In the genomic region with DNA sequence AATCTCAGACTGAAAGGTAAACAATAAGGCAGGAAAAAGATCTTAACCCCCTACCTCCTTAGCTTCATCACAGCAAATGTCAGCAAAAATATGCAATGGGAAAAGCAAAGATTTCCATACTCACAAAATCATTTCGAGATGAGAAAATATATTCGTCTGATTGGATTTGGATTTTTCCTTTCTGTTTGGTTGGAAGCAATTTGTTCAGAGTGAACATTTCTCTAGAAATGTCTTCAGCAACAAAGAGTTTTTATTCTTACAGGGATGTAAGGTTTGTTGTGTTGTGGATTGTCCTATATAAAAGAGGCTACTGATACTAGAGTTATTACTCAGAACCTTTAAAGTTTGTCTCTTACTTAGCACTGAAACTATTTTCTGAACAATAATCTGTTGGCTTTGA, we compare ENCODE assay signal across 17 cellular contexts. TPM values are rescaled to one million over a fixed set of nuclear protein-coding genes. Genes with fewer than 3 reads are reported as not detected.
DNase-seq lines count a peak whose midpoint lies in the region; ATAC-seq and TF ChIP-seq lines count a peak whose summit lies in the region.
"Had no signal": no experiment of that assay in that cellular context is flagged by ENCODE, and none has a peak within 500 bp of the region (broad histone marks: within the 10 kb centered on the region; RNA-seq: fewer than 3 reads in every experiment).

No MANE protein-coding gene starts in this region.

- H3K56ac ChIP-seq in mesendoderm (ENCODE audit: low read length): no peak overlapping the region

- no peak overlapping the region for H2BK120ac ChIP-seq in mesendoderm (ENCODE audit: low read depth, low read length)

- H3K27ac ChIP-seq in ascending aorta (peak overlapping the region; percentile 22 to 57), endodermal cell (ENCODE audit: low read depth, low read length) (no peak overlapping the region), neural progenitor cell (no peak overlapping the region), mesendoderm (ENCODE audit: low read depth, low read length) (no peak overlapping the region), upper lobe of right lung (no peak overlapping the region)
- H3K27ac ChIP-seq: A549, C4-2B had no signal

- H3K79me2 ChIP-seq in neural progenitor cell (ENCODE audit: low read depth): no peaks in the 10 kb centered on the region
- no peaks in the 10 kb centered on the region for H3K79me2 ChIP-seq in mesendoderm (ENCODE audit: control insufficient read depth, insufficient read depth, low read length)

- no peak overlapping the region for H2BK15ac ChIP-seq in mesendoderm (replicated peaks; ENCODE audit: low read depth)

- H3K4me2 ChIP-seq in neural progenitor cell (peak overlapping the region; percentile 46), mesendoderm (ENCODE audit: low read length) (no peak overlapping the region)
- H3K4me2 ChIP-seq: A549 had no signal

- H4K5ac ChIP-seq in mesendoderm (ENCODE audit: low read length): no peak overlapping the region

- H3K18ac ChIP-seq in mesendoderm (ENCODE audit: low read length): no peak overlapping the region

- no peaks in the 10 kb centered on the region for H4K20me1 ChIP-seq in neural progenitor cell (ENCODE audit: low read depth)

- 70 to 90% methylated on average over 2 of the region's 2 CpGs for WGBS in endodermal cell (ENCODE audit: insufficient coverage in 1 of 2, insufficient read length in 1 of 2), 2 experiments
- WGBS in mesendoderm (ENCODE audit: extremely low coverage, insufficient coverage, low lambda C conversion rate): no CpG with 5 or more reads among the region's 2 CpGs

- H3K9ac ChIP-seq in endodermal cell (ENCODE audit: extremely low read depth, low read length, poor library complexity, severe bottlenecking) (no peak overlapping the region), neural progenitor cell (no peak overlapping the region), mesendoderm (ENCODE audit: low read length) (no peak overlapping the region)

- H3K23ac ChIP-seq in mesendoderm (ENCODE audit: low read length): no peak overlapping the region

- no peak overlapping the region for H2BK5ac ChIP-seq in mesendoderm (ENCODE audit: low read length)

- no peaks in the 10 kb centered on the region for H3K4me1 ChIP-seq in ascending aorta
- peaks cover 5% of the 10 kb centered on the region for H3K4me1 ChIP-seq in endodermal cell (ENCODE audit: control insufficient read depth, insufficient read depth, low read length)
- peaks cover 12% of the 10 kb centered on the region for H3K4me1 ChIP-seq in neural progenitor cell
- no peaks in the 10 kb centered on the region for H3K4me1 ChIP-seq in mesendoderm (ENCODE audit: control insufficient read depth, low read depth, low read length)
- no peaks in the 10 kb centered on the region for H3K4me1 ChIP-seq in upper lobe of right lung
- H3K4me1 ChIP-seq: A549, BE2C, HAP-1 had no signal

- peaks cover 2% of the 10 kb centered on the region for H3K9me3 Mint-ChIP-seq in endodermal cell
- no peaks in the 10 kb centered on the region for H3K9me3 Mint-ChIP-seq in neural progenitor cell
- H3K9me3 Mint-ChIP-seq in stimulated activated memory B cell treated with anti-CD40 and anti-IgM and Interleukin-4, amounts not matched to agents 10 μg/mL and 1 μg/mL and 100 μg/mL, for 72 hours: no peaks in the 10 kb centered on the region

- no peaks in the 10 kb centered on the region for H3F3A ChIP-seq in neural progenitor cell (ENCODE audit: low read depth)

- H3K27ac Mint-ChIP-seq in endodermal cell (no peak overlapping the region), neural progenitor cell (no peak overlapping the region)
- H3K27ac Mint-ChIP-seq in stimulated activated memory B cell treated with anti-CD40 and anti-IgM and Interleukin-4, amounts not matched to agents 10 μg/mL and 1 μg/mL and 100 μg/mL, for 72 hours: no peak overlapping the region
- H3K27ac Mint-ChIP-seq: CD4-positive, alpha-beta memory T cell had no signal

- intact Hi-C loops in ascending aorta (cut with DNase I): no loop called here
- intact Hi-C loops in upper lobe of right lung (cut with DNase I): no loop called here

- H3K36me3 ChIP-seq in ascending aorta: no peaks in the 10 kb centered on the region
- no peaks in the 10 kb centered on the region for H3K36me3 ChIP-seq in endodermal cell (ENCODE audit: control insufficient read depth, insufficient read depth, low read length)
- no peaks in the 10 kb centered on the region for H3K36me3 ChIP-seq in neural progenitor cell
- H3K36me3 ChIP-seq in mesendoderm (ENCODE audit: control insufficient read depth, insufficient read depth, low read length): no peaks in the 10 kb centered on the region
- H3K36me3 ChIP-seq in upper lobe of right lung: no peaks in the 10 kb centered on the region
- H3K36me3 ChIP-seq: BE2C, HAP-1 had no signal

- no peak for ATAC-seq in stimulated activated memory B cell treated with anti-CD40 and anti-IgM and Interleukin-4, amounts not matched to agents 10 μg/mL and 1 μg/mL and 100 μg/mL, for 72 hours
- ATAC-seq in upper lobe of right lung: no peak
- ATAC-seq: A549, HepG2 had no signal

- TF ChIP-seq CTCF in ascending aorta (IDR thresholded peaks at IDR 0.05) (no peak), endodermal cell (conservative IDR thresholded peaks at IDR 0.05) (no peak), neural progenitor cell (IDR thresholded peaks at IDR 0.05) (no peak), upper lobe of right lung (IDR thresholded peaks at IDR 0.05) (no peak)

- H3K4me3 ChIP-seq in ascending aorta: peak overlapping the region in 1 of 2 donors; percentile 25
- H3K4me3 ChIP-seq in endodermal cell (ENCODE audit: low read length): peak overlapping the region; percentile 7
- H3K4me3 ChIP-seq in neural progenitor cell: no peak overlapping the region
- H3K4me3 ChIP-seq in mesendoderm (ENCODE audit: low read length): no peak overlapping the region
- no peak overlapping the region for H3K4me3 ChIP-seq in upper lobe of right lung
- H3K4me3 ChIP-seq: A549, HAP-1 had no signal

- H3K4me1 Mint-ChIP-seq in endodermal cell: peaks cover 13% of the 10 kb centered on the region
- H3K4me1 Mint-ChIP-seq in neural progenitor cell: peaks cover 16% of the 10 kb centered on the region
- H3K4me1 Mint-ChIP-seq in stimulated activated memory B cell treated with anti-CD40 and anti-IgM and Interleukin-4, amounts not matched to agents 10 μg/mL and 1 μg/mL and 100 μg/mL, for 72 hours: no peaks in the 10 kb centered on the region
- H3K4me1 Mint-ChIP-seq: CD4-positive, alpha-beta memory T cell had no signal

- H3K27me3 ChIP-seq in ascending aorta (no peaks in the 10 kb centered on the region), endodermal cell (ENCODE audit: control insufficient read depth, insufficient read depth, low read length, poor library complexity, severe bottlenecking) (no peaks in the 10 kb centered on the region), neural progenitor cell (peaks cover 8% of the 10 kb centered on the region), mesendoderm (ENCODE audit: insufficient read depth, low read length, poor library complexity) (no peaks in the 10 kb centered on the region), upper lobe of right lung (no peaks in the 10 kb centered on the region)
- H3K27me3 ChIP-seq: BE2C had no signal

- no peak overlapping the region for H3K4me3 Mint-ChIP-seq in endodermal cell
- no peak overlapping the region for H3K4me3 Mint-ChIP-seq in neural progenitor cell
- H3K4me3 Mint-ChIP-seq in stimulated activated memory B cell treated with anti-CD40 and anti-IgM and Interleukin-4, amounts not matched to agents 10 μg/mL and 1 μg/mL and 100 μg/mL, for 72 hours: no peak overlapping the region
- H3K4me3 Mint-ChIP-seq: CD4-positive, alpha-beta memory T cell had no signal

- H4K8ac ChIP-seq in mesendoderm (ENCODE audit: low read depth, low read length): no peak overlapping the region

- H3K9me3 ChIP-seq in ascending aorta (no peaks in the 10 kb centered on the region), endodermal cell (ENCODE audit: control insufficient read depth, low read length) (no peaks in the 10 kb centered on the region), neural progenitor cell (ENCODE audit: low read depth) (no peaks in the 10 kb centered on the region), upper lobe of right lung (no peaks in the 10 kb centered on the region)
- H3K9me3 ChIP-seq: A549, BE2C, HAP-1 had no signal

- DNase-seq in ascending aorta (ENCODE audit: low spot score in 2 of 2) (no peak), endodermal cell (no peak), neural progenitor cell (ENCODE audit: low spot score) (no peak), UCSD-AML1 (lab: John Stamatoyannopoulos, UW; ENCODE audit: unreplicated experiment) (no peak), mesendoderm (no peak), upper lobe of right lung (no peak)
- DNase-seq: BE2C; CD4-positive, alpha-beta memory T cell; DND-41; GDM1 had no signal

- no peak overlapping the region for H2AFZ ChIP-seq in neural progenitor cell (replicated peaks)

- H3K4ac ChIP-seq in mesendoderm (ENCODE audit: low read depth, low read length): no peak overlapping the region

- H3K36me3 Mint-ChIP-seq in endodermal cell (ENCODE audit: low read depth) (no peaks in the 10 kb centered on the region), neural progenitor cell (no peaks in the 10 kb centered on the region)
- no peaks in the 10 kb centered on the region for H3K36me3 Mint-ChIP-seq in stimulated activated memory B cell treated with anti-CD40 and anti-IgM and Interleukin-4, amounts not matched to agents 10 μg/mL and 1 μg/mL and 100 μg/mL, for 72 hours
- H3K36me3 Mint-ChIP-seq: CD4-positive, alpha-beta memory T cell had no signal

- H3K27me3 Mint-ChIP-seq in endodermal cell (ENCODE audit: insufficient read depth): peaks cover 10% of the 10 kb centered on the region
- H3K27me3 Mint-ChIP-seq in neural progenitor cell (ENCODE audit: insufficient read depth, low read depth): peaks cover 4% of the 10 kb centered on the region
- no peaks in the 10 kb centered on the region for H3K27me3 Mint-ChIP-seq in stimulated activated memory B cell treated with anti-CD40 and anti-IgM and Interleukin-4, amounts not matched to agents 10 μg/mL and 1 μg/mL and 100 μg/mL, for 72 hours
- H3K27me3 Mint-ChIP-seq: CD4-positive, alpha-beta memory T cell had no signal

- no peaks in the 10 kb centered on the region for H3K79me1 ChIP-seq in mesendoderm (ENCODE audit: low read length)

- H2AK5ac ChIP-seq in mesendoderm (ENCODE audit: low read length): no peak overlapping the region

RNA-seq across cellular contexts. Expression of gene GRIA2, which starts 23.8 kb away (rescaled TPM):
- 3.0 TPM for total RNA-seq in ascending aorta
- total RNA-seq in endodermal cell: not detected
- polyA plus RNA-seq in endodermal cell (2013, experiment 1 of 2): 5.2 TPM
- polyA plus RNA-seq in endodermal cell (2013, experiment 2 of 2): 3.7 TPM
- total RNA-seq in neural progenitor cell (ENCODE audit: low replicate concordance): 0.07 TPM in 1 of 2 replicates, not detected in the other
- not detected for polyA plus RNA-seq in mesendoderm (2013, experiment 1 of 2)
- polyA plus RNA-seq in mesendoderm (2013, experiment 2 of 2): 0.01 TPM
- not detected for total RNA-seq in upper lobe of right lung
- total RNA-seq: CD4-positive, alpha-beta memory T cell; H1; HepG2 had no signal
- polyA plus RNA-seq: AG04450; CD4-positive, alpha-beta memory T cell; H1; HepG2 had no signal

Comparison
In these comparisons a context has a peak if more than half of its experiments do, and no peak if none do; other contexts are left out.
1. H3K27ac ChIP-seq: peak in ascending aorta (2 of 2); none in endodermal cell (single experiment), neural progenitor cell (single experiment), mesendoderm (single experiment) and upper lobe of right lung (single experiment).